ENCODE assay signal across 31 cellular contexts in genomic region chr7:6127129-6127490, GRCh38.
"Had no signal": no experiment of that assay in that cellular context is flagged by ENCODE, and none has a peak within 500 bp of the region (broad histone marks: within the 10 kb centered on the region; RNA-seq: fewer than 3 reads in every experiment).

No MANE protein-coding gene starts in this region.

- H3K4me3 ChIP-seq: left lung, lung, stomach, suprapubic skin, transverse colon, uterus had no signal

- H3K27ac ChIP-seq: left lung, stomach, suprapubic skin, uterus had no signal

- DNase-seq: activated B cell treated with CpG ODN at 0.5 μM for 24 hours; activated CD4-positive, alpha-beta T cell treated with anti-CD3 and anti-CD28 coated beads for 36 hours; activated CD4-positive, alpha-beta T cell treated with anti-CD3 and anti-CD28 coated beads, Interleukin-2, amount 50 U/mL, for 4 hours; activated effector memory CD4-positive, alpha-beta T cell treated with Interleukin-2 at 50 U/mL for 16 hours; activated naive CD4-positive, alpha-beta T cell treated with anti-CD3 and anti-CD28 coated beads for 36 hours; activated naive CD8-positive, alpha-beta T cell treated with anti-CD3 and anti-CD28 coated beads, Interleukin-2, amount 10 ng/mL, durations not matched to agents 7 days and 5 days; activated T-cell treated with anti-CD3 and anti-CD28 coated beads, Interleukin-2, amount 50 U/mL, for 48 hours; amniotic stem cell; cerebellar nuclear complex; cortex of kidney; erythroblast; glutamatergic neuron; hippocampal formation; kidney glomerular epithelial cell; left lung; nucleus accumbens; posterior cingulate gyrus; small intestine; stimulated activated CD4-positive, alpha-beta T cell treated with anti-CD3 and anti-CD28 coated beads, Interleukin-2, amount 100 ng/mL, for 24 hours; stomach; T-helper 9 cell; transverse colon; uterus had no signal

- H3K9me3 Mint-ChIP-seq: activated B cell treated with CpG ODN at 0.5 μM for 24 hours; activated naive CD4-positive, alpha-beta T cell treated with anti-CD3 and anti-CD28 coated beads for 36 hours; activated naive CD8-positive, alpha-beta T cell treated with anti-CD3 and anti-CD28 coated beads, Interleukin-2, amount 10 ng/mL, durations not matched to agents 7 days and 5 days; stimulated activated memory B cell treated with anti-CD40 and anti-IgM and Interleukin-4, amounts not matched to agents 10 μg/mL and 1 μg/mL and 100 μg/mL, for 72 hours had no signal

- H3K9me3 ChIP-seq: left lung, stomach, suprapubic skin, transverse colon, uterus had no signal

- H3K27me3 ChIP-seq: left lung, stomach, suprapubic skin, transverse colon, uterus had no signal

- ATAC-seq: activated CD4-positive, alpha-beta T cell treated with anti-CD3 and anti-CD28 coated beads for 36 hours; left lung; sciatic nerve; stimulated activated memory B cell treated with anti-CD40 and anti-IgM and Interleukin-4, amounts not matched to agents 10 μg/mL and 1 μg/mL and 100 μg/mL, for 72 hours had no signal

- H3K4me3 Mint-ChIP-seq: activated B cell treated with CpG ODN at 0.5 μM for 24 hours; activated CD4-positive, alpha-beta T cell treated with anti-CD3 and anti-CD28 coated beads for 36 hours; activated naive CD4-positive, alpha-beta T cell treated with anti-CD3 and anti-CD28 coated beads for 36 hours; activated naive CD8-positive, alpha-beta T cell treated with anti-CD3 and anti-CD28 coated beads, Interleukin-2, amount 10 ng/mL, durations not matched to agents 7 days and 5 days; nephron; stimulated activated memory B cell treated with anti-CD40 and anti-IgM and Interleukin-4, amounts not matched to agents 10 μg/mL and 1 μg/mL and 100 μg/mL, for 72 hours had no signal

- H3K27me3 Mint-ChIP-seq: activated B cell treated with CpG ODN at 0.5 μM for 24 hours; activated CD4-positive, alpha-beta T cell treated with anti-CD3 and anti-CD28 coated beads for 36 hours; activated naive CD8-positive, alpha-beta T cell treated with anti-CD3 and anti-CD28 coated beads, Interleukin-2, amount 10 ng/mL, durations not matched to agents 7 days and 5 days; stimulated activated memory B cell treated with anti-CD40 and anti-IgM and Interleukin-4, amounts not matched to agents 10 μg/mL and 1 μg/mL and 100 μg/mL, for 72 hours had no signal

- H3K36me3 ChIP-seq: uterus had no signal

- H3K4me1 Mint-ChIP-seq: activated B cell treated with CpG ODN at 0.5 μM for 24 hours, nephron had no signal

- FAIRE-seq: bronchial epithelial cell, endometrium, frontal cortex, small intestine had no signal

- H3K27ac Mint-ChIP-seq: activated B cell treated with CpG ODN at 0.5 μM for 24 hours; activated CD4-positive, alpha-beta T cell treated with anti-CD3 and anti-CD28 coated beads for 36 hours; activated naive CD4-positive, alpha-beta T cell treated with anti-CD3 and anti-CD28 coated beads for 36 hours; activated naive CD8-positive, alpha-beta T cell treated with anti-CD3 and anti-CD28 coated beads, Interleukin-2, amount 10 ng/mL, durations not matched to agents 7 days and 5 days; nephron; stimulated activated memory B cell treated with anti-CD40 and anti-IgM and Interleukin-4, amounts not matched to agents 10 μg/mL and 1 μg/mL and 100 μg/mL, for 72 hours had no signal

- H3K4me1 ChIP-seq: left lung, stomach, suprapubic skin, transverse colon, uterus had no signal
